Comparison of ENCODE assay signal across 8 cellular contexts in the genomic region with DNA sequence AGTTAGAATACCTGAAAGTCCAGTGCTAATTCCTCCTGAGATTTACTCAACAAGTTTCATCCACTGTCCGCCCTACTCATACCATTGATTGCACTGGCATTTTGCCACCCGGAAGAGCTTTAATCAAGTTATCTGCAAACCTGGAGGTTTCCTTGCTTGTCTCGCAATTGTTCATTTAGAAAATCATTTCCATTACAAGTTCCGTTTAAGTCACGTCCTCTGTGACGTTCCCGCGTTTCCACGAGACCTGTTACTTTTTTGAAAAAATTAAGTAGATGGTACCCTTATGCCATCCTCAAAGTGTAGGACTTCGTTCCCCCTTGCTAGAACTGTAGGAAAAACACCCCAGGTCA. TPM values are rescaled to one million over a fixed set of nuclear protein-coding genes. Genes with fewer than 3 reads are reported as not detected.
A peak's percentile ranks its signal among the peaks of the same experiment; 100 is the strongest.
DNase-seq lines count a peak whose midpoint lies in the region; ATAC-seq, FAIRE-seq and TF ChIP-seq lines count a peak whose summit lies in the region.

No MANE protein-coding gene starts in this region.

- no peaks in the 10 kb centered on the region for H3K27me3 ChIP-seq in bronchial epithelial cell (ENCODE audit: control insufficient read depth, insufficient read depth, low read length)

- H3K36me3 ChIP-seq in bronchial epithelial cell (ENCODE audit: control insufficient read depth, insufficient read depth, low read length) = no peaks in the 10 kb centered on the region

- DNase-seq in NCI-H748 (lab: John Stamatoyannopoulos, UW; ENCODE audit: unreplicated experiment) (peak; percentile 53), NCI-H748 treated with DMSO at 0.1 percent for 48 hours (lab: John Stamatoyannopoulos, UW) (no peak), T follicular helper cell (ENCODE audit: low read depth) (peak; percentile 22), bronchial epithelial cell (ENCODE audit: low read depth) (peak; percentile 46), lower leg skin (ENCODE audit: low spot score in 2 of 2) (peak in 1 of 2 donors; percentile 52), foreskin melanocyte (no peak)
- peak; percentile 43 for DNase-seq in stimulated activated CD8-positive, alpha-beta memory T cell treated with anti-CD3 and anti-CD28 coated beads, Interleukin-4, amount 100 ng/mL, for 48 hours

- 0 to 1% methylated on average over 10 of the region's 10 CpGs for WGBS in lower leg skin, 2 donors

- H3K4me3 ChIP-seq in bronchial epithelial cell (ENCODE audit: low read depth, low read length) (peak overlapping the region; percentile 53), lower leg skin (ENCODE audit: low read depth, poor library complexity, severe bottlenecking) (peak overlapping the region; percentile 40)

- no peak for ATAC-seq in GM18861 (IDR thresholded peaks at IDR 0.05; ENCODE audit: unreplicated experiment)

- no peak for FAIRE-seq in bronchial epithelial cell (lab: Jason Lieb, UNC)

- TF ChIP-seq POLR2A in lower leg skin (IDR thresholded peaks at IDR 0.05) = no peak

- intact Hi-C loops in lower leg skin (cut with DNase I; ENCODE audit: low total_unique reads) = no loop called here

- no peak for TF ChIP-seq CTCF in bronchial epithelial cell (IDR thresholded peaks at IDR 0.05; ENCODE audit: insufficient read depth, low read length, severe bottlenecking)
- no peak for TF ChIP-seq CTCF in lower leg skin (IDR thresholded peaks at IDR 0.05)

RNA-seq across cellular contexts. Expression of a gene that starts 0.8 kb away (rescaled TPM):
- total RNA-seq in bronchial epithelial cell (43.2 and 58.8 TPM in 2 replicates), lower leg skin (10 to 100 TPM; 51.1 to 96.5 (median 70.6) TPM)

RNA-seq across cellular contexts. Expression of a gene that starts 50.0 kb away (rescaled TPM):
- total RNA-seq in bronchial epithelial cell (81.0 and 97.1 TPM in 2 replicates), lower leg skin (100 to 1,000 TPM in 2 of 4 donors, 10 to 100 TPM in 2; 65.9 to 103 (median 88.6) TPM)

Comparison
In these comparisons a context has a peak if more than half of its experiments do, and no peak if none do; other contexts are left out.
1. DNase-seq: peak in NCI-H748 (single experiment), T follicular helper cell (single experiment), bronchial epithelial cell (single experiment) and stimulated activated CD8-positive, alpha-beta memory T cell treated with anti-CD3 and anti-CD28 coated beads, Interleukin-4, amount 100 ng/mL, for 48 hours (single experiment); none in NCI-H748 treated with DMSO at 0.1 percent for 48 hours (single experiment) and foreskin melanocyte (single experiment).